8 cellular contexts compared by ENCODE assay signal in genomic region chr19:18464646-18465045, GRCh38.
DNase-seq lines count a peak whose midpoint lies in the region; ATAC-seq and TF ChIP-seq lines count a peak whose summit lies in the region.

No MANE protein-coding gene starts in this region.

- ATAC-seq in GM21515 (IDR thresholded peaks at IDR 0.05; ENCODE audit: unreplicated experiment) (no peak), HG03521 (IDR thresholded peaks at IDR 0.05; ENCODE audit: unreplicated experiment) (no peak), HG03108 (IDR thresholded peaks at IDR 0.05; ENCODE audit: unreplicated experiment) (no peak)

- no peak overlapping the region for H3K4me3 ChIP-seq in epithelial cell of esophagus (ENCODE audit: low read length)

- DNase-seq in C1 segment of cervical spinal cord (lab: John Stamatoyannopoulos, UW) (peak in 12 of 14 donors; percentile 43 to 92 (median 76)), NCI-H345 (lab: John Stamatoyannopoulos, UW) (peak; percentile 81), epithelial cell of esophagus (ENCODE audit: low read depth) (peak; percentile 32), non-pigmented ciliary epithelial cell (ENCODE audit: low read depth) (peak; percentile 60), NK-92 (lab: John Stamatoyannopoulos, UW; ENCODE audit: unreplicated experiment) (no peak)

- no peak for TF ChIP-seq CTCF in epithelial cell of esophagus (IDR thresholded peaks at IDR 0.05; ENCODE audit: insufficient read depth, low read depth, low read length, missing control alignments)
